Comparison of ENCODE assay signal across 15 cellular contexts in genomic region chr21:29648710-29649240, GRCh38.
DNase-seq lines count a peak whose midpoint lies in the region; ATAC-seq, FAIRE-seq and TF ChIP-seq lines count a peak whose summit lies in the region.
"Had no signal": no experiment of that assay in that cellular context is flagged by ENCODE, and none has a peak within 500 bp of the region (broad histone marks: within the 10 kb centered on the region; RNA-seq: fewer than 3 reads in every experiment).

No MANE protein-coding gene starts in this region.

- no peak for DNase-seq in activated CD4-positive, alpha-beta T cell treated with anti-CD3 and anti-CD28 coated beads for 36 hours
- no peak for DNase-seq in activated CD4-positive, alpha-beta T cell treated with anti-CD3 and anti-CD28 coated beads for 1 hour
- DNase-seq in HFFc6 (no peak), PC-3 (no peak), glutamatergic neuron (no peak), tibial artery (no peak), frontal cortex (ENCODE audit: low spot score in 2 of 2) (no peak)
- DNase-seq: C1 segment of cervical spinal cord; Caco-2; CD8-positive, alpha-beta T cell; H7 had no signal

- no peaks in the 10 kb centered on the region for H3K27me3 Mint-ChIP-seq in activated CD4-positive, alpha-beta T cell treated with anti-CD3 and anti-CD28 coated beads for 36 hours
- no peaks in the 10 kb centered on the region for H3K27me3 Mint-ChIP-seq in HFFc6 (ENCODE audit: insufficient read depth)
- peaks cover 1% of the 10 kb centered on the region for H3K27me3 Mint-ChIP-seq in glutamatergic neuron (ENCODE audit: unreplicated experiment)
- H3K27me3 Mint-ChIP-seq: B cell had no signal

- peaks cover 3% of the 10 kb centered on the region; the same call in 1 of the 2 replicates for H3K9me2 ChIP-seq in PC-3 (replicated peaks; ENCODE audit: low read length)

- POLR2A ChIA-PET in activated CD4-positive, alpha-beta T cell treated with anti-CD3 and anti-CD28 coated beads for 36 hours (lab: Charles Lee): interaction anchor here (0.7 kb wide), 1 partner anchor 15 kb away, joined by 3 read pairs; no protein-coding TSS in a partner anchor
- POLR2A ChIA-PET in PC-3 (lab: Charles Lee; ENCODE audit: unreplicated experiment): no interaction called here

- H3K4me1 ChIP-seq in PC-3 (ENCODE audit: insufficient read depth, low read length) (no peaks in the 10 kb centered on the region), tibial artery (no peaks in the 10 kb centered on the region)

- H3K4me3 ChIP-seq in PC-3 (ENCODE audit: low read length) (no peak overlapping the region), tibial artery (no peak overlapping the region)
- H3K4me3 ChIP-seq: GM23338 had no signal

- H3K27me3 ChIP-seq in PC-3 (ENCODE audit: low read length) (peaks cover 74% of the 10 kb centered on the region), tibial artery (no peaks in the 10 kb centered on the region)

- peak overlapping the region; percentile 51 for H3K4me2 ChIP-seq in PC-3 (ENCODE audit: low read length)
- H3K4me2 ChIP-seq: GM23338 had no signal

- H3K4me3 Mint-ChIP-seq in activated CD4-positive, alpha-beta T cell treated with anti-CD3 and anti-CD28 coated beads for 36 hours: no peak overlapping the region
- peak overlapping the region; percentile 80 for H3K4me3 Mint-ChIP-seq in HFFc6
- peak overlapping the region; percentile 72 for H3K4me3 Mint-ChIP-seq in glutamatergic neuron (ENCODE audit: unreplicated experiment)
- H3K4me3 Mint-ChIP-seq: B cell; CD8-positive, alpha-beta T cell; GM23338 had no signal

- intact Hi-C loops in activated CD4-positive, alpha-beta T cell treated with anti-CD3 and anti-CD28 coated beads for 36 hours (cut with DNase I, micrococcal nuclease): no loop called here
- intact Hi-C loops in PC-3 (cut with micrococcal nuclease): no loop called here
- intact Hi-C loops in tibial artery (cut with DNase I; ENCODE audit: low total_unique reads): no loop called here

- CTCF ChIA-PET in activated CD4-positive, alpha-beta T cell treated with anti-CD3 and anti-CD28 coated beads for 36 hours (lab: Charles Lee): no interaction called here
- CTCF ChIA-PET in PC-3 (lab: Charles Lee): no interaction called here

- H3K9ac ChIP-seq in PC-3 (ENCODE audit: low read length): no peak overlapping the region

- H3F3A ChIP-seq in PC-3 (ENCODE audit: low read length, unreplicated experiment): no peaks in the 10 kb centered on the region

- H3K36me3 ChIP-seq in PC-3 (ENCODE audit: low read depth, low read length): no peaks in the 10 kb centered on the region
- no peaks in the 10 kb centered on the region for H3K36me3 ChIP-seq in tibial artery

- H3K9me3 Mint-ChIP-seq in activated CD4-positive, alpha-beta T cell treated with anti-CD3 and anti-CD28 coated beads for 36 hours (ENCODE audit: low read depth): no peaks in the 10 kb centered on the region
- H3K9me3 Mint-ChIP-seq in HFFc6 (no peaks in the 10 kb centered on the region), glutamatergic neuron (ENCODE audit: unreplicated experiment) (peaks cover 9% of the 10 kb centered on the region)
- H3K9me3 Mint-ChIP-seq: CD8-positive, alpha-beta T cell; GM23338 had no signal

- no peak for FAIRE-seq in frontal cortex (lab: Jason Lieb, UNC)

- peaks cover 8% of the 10 kb centered on the region for H3K4me1 Mint-ChIP-seq in activated CD4-positive, alpha-beta T cell treated with anti-CD3 and anti-CD28 coated beads for 36 hours
- H3K4me1 Mint-ChIP-seq in HFFc6 (ENCODE audit: low read depth) (peaks cover 7% of the 10 kb centered on the region; the same call in 1 of the 2 replicates), glutamatergic neuron (ENCODE audit: low read depth, unreplicated experiment) (peaks cover 37% of the 10 kb centered on the region)
- H3K4me1 Mint-ChIP-seq: GM23338 had no signal

- no peaks in the 10 kb centered on the region for H3K36me3 Mint-ChIP-seq in activated CD4-positive, alpha-beta T cell treated with anti-CD3 and anti-CD28 coated beads for 36 hours (ENCODE audit: low read depth)
- H3K36me3 Mint-ChIP-seq in HFFc6 (ENCODE audit: low read depth) (no peaks in the 10 kb centered on the region), glutamatergic neuron (ENCODE audit: unreplicated experiment) (no peaks in the 10 kb centered on the region)
- H3K36me3 Mint-ChIP-seq: CD8-positive, alpha-beta T cell had no signal

- H3K79me2 ChIP-seq in PC-3 (ENCODE audit: low read length): no peaks in the 10 kb centered on the region

- BruUV-seq in PC-3 (replicated peaks; lab: Mats Ljungman, UMichigan): no TSS peak

- peak overlapping the region; percentile 29 for H3K27ac Mint-ChIP-seq in activated CD4-positive, alpha-beta T cell treated with anti-CD3 and anti-CD28 coated beads for 36 hours
- H3K27ac Mint-ChIP-seq in HFFc6 (no peak overlapping the region), glutamatergic neuron (ENCODE audit: unreplicated experiment) (peak overlapping the region; percentile 90)
- H3K27ac Mint-ChIP-seq: B cell; CD8-positive, alpha-beta T cell had no signal

- peak overlapping the region; percentile 36; the same call in 1 of the 2 replicates for H2AFZ ChIP-seq in PC-3 (ENCODE audit: low read length)
- H2AFZ ChIP-seq: GM23338 had no signal

- TF ChIP-seq CTCF in HFFc6 (IDR thresholded peaks at IDR 0.05): no peak
- TF ChIP-seq CTCF in PC-3 (conservative IDR thresholded peaks at IDR 0.05; ENCODE audit: low read depth, low read length): no peak
- no peak for TF ChIP-seq CTCF in glutamatergic neuron (IDR thresholded peaks at IDR 0.05; ENCODE audit: partially characterized antibody, unreplicated experiment)
- no peak for TF ChIP-seq CTCF in tibial artery (IDR thresholded peaks at IDR 0.05)

- no peak for ATAC-seq in activated CD4-positive, alpha-beta T cell treated with anti-CD3 and anti-CD28 coated beads for 36 hours
- ATAC-seq in PC-3 (no peak), GM21515 (IDR thresholded peaks at IDR 0.05; ENCODE audit: unreplicated experiment) (no peak)
- ATAC-seq: CD8-positive, alpha-beta T cell; GM23338 had no signal

- H4K20me1 ChIP-seq in PC-3 (ENCODE audit: low read length): no peaks in the 10 kb centered on the region

- no peak overlapping the region for H3K27ac ChIP-seq in PC-3 (ENCODE audit: low read length)
- no peak overlapping the region for H3K27ac ChIP-seq in tibial artery
- H3K27ac ChIP-seq: 22Rv1 had no signal

- H3K9me3 ChIP-seq in PC-3 (ENCODE audit: low read length): 0 out of 2 replicates have a peak, but pooled peaks cover 5% of the 10 kb centered on the region
- no peaks in the 10 kb centered on the region for H3K9me3 ChIP-seq in tibial artery
- H3K9me3 ChIP-seq: Caco-2 had no signal
